8 cellular contexts compared by ENCODE assay signal in genomic region chr17:258906-259305, GRCh38.
"Had no signal": no experiment of that assay in that cellular context is flagged by ENCODE, and none has a peak within 500 bp of the region (broad histone marks: within the 10 kb centered on the region; RNA-seq: fewer than 3 reads in every experiment).

No MANE protein-coding gene starts in this region.

- DNase-seq: activated CD4-positive, alpha-beta memory T cell treated with anti-CD3 and anti-CD28 coated beads, Interleukin-2, amount 10 ng/mL, durations not matched to agents 7 days and 5 days; activated CD4-positive, alpha-beta T cell treated with anti-CD3 and anti-CD28 coated beads for 1 hour; activated CD8-positive, alpha-beta memory T cell treated with anti-CD3 and anti-CD28 coated beads, Interleukin-2, amount 50 U/mL, for 48 hours had no signal

- H3K4me1 Mint-ChIP-seq: activated CD4-positive, alpha-beta memory T cell treated with anti-CD3 and anti-CD28 coated beads, Interleukin-2, amount 10 ng/mL, durations not matched to agents 7 days and 5 days had no signal

- H3K36me3 Mint-ChIP-seq: activated naive CD4-positive, alpha-beta T cell treated with anti-CD3 and anti-CD28 coated beads, Interleukin-2, amount 50 U/mL, for 72 hours; natural killer cell treated with Interleukin-12 subunit alpha and Interleukin-12 subunit beta and Interleukin-15 and Interleukin-18, amount 100 ng/mL, for 72 hours had no signal

- ATAC-seq: activated naive CD4-positive, alpha-beta T cell treated with anti-CD3 and anti-CD28 coated beads, Interleukin-2, amount 50 U/mL, for 72 hours; natural killer cell treated with Interleukin-12 subunit alpha and Interleukin-12 subunit beta and Interleukin-15 and Interleukin-18, amount 100 ng/mL, for 72 hours had no signal

- H3K27ac ChIP-seq: tibial artery had no signal

- H3K36me3 ChIP-seq: breast epithelium had no signal

- H3K9me3 Mint-ChIP-seq: activated CD4-positive, alpha-beta memory T cell treated with anti-CD3 and anti-CD28 coated beads, Interleukin-2, amount 10 ng/mL, durations not matched to agents 7 days and 5 days; natural killer cell treated with Interleukin-12 subunit alpha and Interleukin-12 subunit beta and Interleukin-15 and Interleukin-18, amount 100 ng/mL, for 72 hours had no signal

- H3K4me3 Mint-ChIP-seq: activated CD4-positive, alpha-beta memory T cell treated with anti-CD3 and anti-CD28 coated beads, Interleukin-2, amount 10 ng/mL, durations not matched to agents 7 days and 5 days; natural killer cell treated with Interleukin-12 subunit alpha and Interleukin-12 subunit beta and Interleukin-15 and Interleukin-18, amount 100 ng/mL, for 72 hours had no signal

- H3K4me3 ChIP-seq: breast epithelium, esophagus muscularis mucosa, tibial artery had no signal

- H3K27me3 Mint-ChIP-seq: activated CD4-positive, alpha-beta memory T cell treated with anti-CD3 and anti-CD28 coated beads, Interleukin-2, amount 10 ng/mL, durations not matched to agents 7 days and 5 days had no signal

- H3K27ac Mint-ChIP-seq: activated CD4-positive, alpha-beta memory T cell treated with anti-CD3 and anti-CD28 coated beads, Interleukin-2, amount 10 ng/mL, durations not matched to agents 7 days and 5 days; natural killer cell treated with Interleukin-12 subunit alpha and Interleukin-12 subunit beta and Interleukin-15 and Interleukin-18, amount 100 ng/mL, for 72 hours had no signal

- H3K9me3 ChIP-seq: breast epithelium, esophagus muscularis mucosa, tibial artery had no signal

- H3K27me3 ChIP-seq: breast epithelium had no signal

- H3K4me1 ChIP-seq: breast epithelium, tibial artery had no signal
